22 cellular contexts compared by ENCODE assay signal in genomic region chr3:156908398-156908797, GRCh38.
"Had no signal": no experiment of that assay in that cellular context is flagged by ENCODE, and none has a peak within 500 bp of the region (broad histone marks: within the 10 kb centered on the region; RNA-seq: fewer than 3 reads in every experiment).

No MANE protein-coding gene starts in this region.

- H3K4me1 ChIP-seq: esophagus muscularis mucosa, gastroesophageal sphincter, heart left ventricle, left ventricle myocardium inferior, lower lobe of right lung had no signal

- DNase-seq: dermis blood vessel endothelial cell; dorsolateral prefrontal cortex; effector CD4-positive, alpha-beta T cell; effector memory CD4-positive, alpha-beta T cell; foreskin keratinocyte; heart left ventricle; hypothalamus; immature natural killer cell; islet precursor cell; kidney; kidney glomerular epithelial cell; left colon; left ventricle myocardium inferior; lower lobe of right lung; mesenchymal stem cell; mucosa of descending colon had no signal

- H3K27ac ChIP-seq: coronary artery, dorsolateral prefrontal cortex, esophagus muscularis mucosa, foreskin keratinocyte, gastroesophageal sphincter, heart left ventricle, hepatocyte, left ventricle myocardium inferior, lower lobe of right lung had no signal

- H3K9me3 ChIP-seq: esophagus muscularis mucosa, gastroesophageal sphincter, heart left ventricle, left ventricle myocardium inferior, lower lobe of right lung, mucosa of descending colon had no signal

- H3K9me3 Mint-ChIP-seq: immature natural killer cell had no signal

- H3K4me3 Mint-ChIP-seq: immature natural killer cell, mesothelial cell of epicardium had no signal

- H3K36me3 ChIP-seq: esophagus muscularis mucosa, gastroesophageal sphincter, heart left ventricle, left ventricle myocardium inferior, lower lobe of right lung had no signal

- H3K4me3 ChIP-seq: coronary artery, dorsolateral prefrontal cortex, esophagus muscularis mucosa, gastroesophageal sphincter, heart left ventricle, hepatocyte, left ventricle myocardium inferior, lower lobe of right lung, mucosa of descending colon had no signal

- ATAC-seq: foreskin keratinocyte, gastroesophageal sphincter, heart left ventricle, left colon, left lobe of liver, lower lobe of right lung, mucosa of descending colon had no signal

- H3K36me3 Mint-ChIP-seq: immature natural killer cell, mesothelial cell of epicardium had no signal

- H3K4me1 Mint-ChIP-seq: immature natural killer cell had no signal

- H3K27ac Mint-ChIP-seq: immature natural killer cell, mesothelial cell of epicardium had no signal

- H3K27me3 ChIP-seq: dorsolateral prefrontal cortex, esophagus muscularis mucosa, foreskin keratinocyte, gastroesophageal sphincter, heart left ventricle, hepatocyte had no signal
